6 cellular contexts compared by ENCODE assay signal in the genomic region with DNA sequence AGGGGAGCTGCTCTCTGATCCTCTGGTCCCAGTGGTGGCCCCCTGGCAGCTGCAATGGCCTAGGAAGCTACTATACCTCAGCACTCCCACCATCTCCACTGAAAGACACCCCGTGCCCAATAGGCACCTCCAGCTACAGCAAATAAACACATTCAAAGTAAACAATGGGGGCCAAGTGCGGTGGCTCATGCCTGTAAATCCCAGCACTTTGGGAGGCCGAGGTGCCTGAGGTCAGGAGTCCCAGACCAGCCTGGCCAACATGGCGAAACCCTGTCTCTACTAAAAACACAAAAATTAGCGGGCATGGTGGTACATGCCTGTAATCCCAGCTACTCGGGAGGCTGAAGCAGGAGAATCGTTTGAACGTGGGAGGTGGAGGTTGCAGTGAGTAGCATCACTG. TPM values are rescaled to one million over a fixed set of nuclear protein-coding genes. Genes with fewer than 3 reads are reported as not detected.
DNase-seq lines count a peak whose midpoint lies in the region; ATAC-seq, FAIRE-seq and TF ChIP-seq lines count a peak whose summit lies in the region.
"Not testable (repeated sequence)": the region's sequence is repeated elsewhere in the genome, so short reads cannot be mapped to it uniquely, and the experiment has no call there.

No MANE protein-coding gene starts in this region.

- not testable (repeated sequence) for FAIRE-seq in K562 (lab: Jason Lieb, UNC); HepG2 (lab: Jason Lieb, UNC)

- not testable (repeated sequence) for TF ChIP-seq CTCF in PC-9 (conservative IDR thresholded peaks at IDR 0.05); K562 (IDR thresholded peaks at IDR 0.05 in 2 of 3, conservative IDR thresholded peaks at IDR 0.05 in 1 of 3; ENCODE audit: insufficient read depth in 2 of 3, low read depth in 1 of 3, low read length in 3 of 3); HepG2 (CRISPR knock-in tag; IDR thresholded peaks at IDR 0.05); neutrophil (IDR thresholded peaks at IDR 0.05)

- not testable (repeated sequence) for TF ChIP-seq POLR2A in K562 (conservative IDR thresholded peaks at IDR 0.05); HepG2 (IDR thresholded peaks at IDR 0.05; ENCODE audit: insufficient read depth in 1 of 2, low read depth in 2 of 2, low read length in 2 of 2)

- H3K4me1 ChIP-seq in BLaER1 treated with 17β-estradiol and CSF1 and Interleukin-3, amounts not matched to agents 10 nM and 100 nM: peaks cover 27 to 75% (median 48%) of the 10 kb centered on the region in 10 experiments
- peaks cover 43% of the 10 kb centered on the region for H3K4me1 ChIP-seq in PC-9 (replicated peaks; ENCODE audit: insufficient read depth)
- H3K4me1 ChIP-seq in K562 (replicated peaks in 1 of 2; ENCODE audit: control insufficient read depth in 2 of 2, insufficient read depth in 2 of 2, low read length in 2 of 2): peaks cover 27 to 41% of the 10 kb centered on the region in 2 experiments
- H3K4me1 ChIP-seq in HepG2 (ENCODE audit: insufficient read depth, low read length): peaks cover 72% of the 10 kb centered on the region
- H3K4me1 ChIP-seq in neutrophil (ENCODE audit: control insufficient read depth in 1 of 2, insufficient read depth in 1 of 2, low read depth in 1 of 2, low read length in 1 of 2): peaks cover 63 to 67% of the 10 kb centered on the region in 2 experiments
- H3K4me1 ChIP-seq in skeletal muscle satellite cell (ENCODE audit: control insufficient read depth, insufficient read depth, low read length): peaks cover 68% of the 10 kb centered on the region

- not testable (repeated sequence) for BruUV-seq in PC-9 (replicated peaks; lab: Mats Ljungman, UMichigan); K562 (replicated peaks; lab: Mats Ljungman, UMichigan); HepG2 (replicated peaks; lab: Mats Ljungman, UMichigan)

- peak overlapping the region in 2 of 10 experiments; percentile 78 to 82; a peak in 2 of 20 replicates for H3K4me3 ChIP-seq in BLaER1 treated with 17β-estradiol and CSF1 and Interleukin-3, amounts not matched to agents 10 nM and 100 nM
- not testable (repeated sequence) for H3K4me3 ChIP-seq in PC-9; K562; HepG2 (replicated peaks in 1 of 3; ENCODE audit: insufficient read depth in 1 of 3, low read depth in 2 of 3, low read length in 3 of 3); skeletal muscle satellite cell (ENCODE audit: low read length)
- peak overlapping the region; percentile 96 to 100 for H3K4me3 ChIP-seq in neutrophil (ENCODE audit: low read depth in 1 of 2, low read length in 1 of 2)

- H3K79me2 ChIP-seq in PC-9 (ENCODE audit: low read depth) (peaks cover 80% of the 10 kb centered on the region), K562 (ENCODE audit: control insufficient read depth, insufficient read depth, low read length) (peaks cover 59% of the 10 kb centered on the region), HepG2 (ENCODE audit: insufficient read depth, low read length) (peaks cover 83% of the 10 kb centered on the region)

- WGBS in K562 (ENCODE audit: insufficient coverage, low coverage, missing lambda C conversion rate): 75% methylated on average over 8 of the region's 8 CpGs
- WGBS in HepG2 (ENCODE audit: low lambda C conversion rate): 31% methylated on average over 8 of the region's 8 CpGs

- in situ Hi-C loops in K562 (cut with MboI): not testable (repeated sequence)
- in situ Hi-C loops in HepG2 (cut with HindIII; ENCODE audit: extremely low pct_ligation_motif_present, low pct_unique_long_range_greater_than_20kb): loop anchor here (25.0 kb wide), 1 partner anchor 463 kb away; no protein-coding TSS in a partner anchor

- H3F3A ChIP-seq in PC-9 (ENCODE audit: insufficient read depth, low read depth): peaks cover 29% of the 10 kb centered on the region

- peak overlapping the region in 8 of 11 experiments; percentile 89 to 98 (median 94); a peak in 15 of 22 replicates for H3K4me2 ChIP-seq in BLaER1 treated with 17β-estradiol and CSF1 and Interleukin-3, amounts not matched to agents 10 nM and 100 nM
- 0 out of 2 replicates have a peak overlapping the region, but pooled peaks have one; percentile 94 for H3K4me2 ChIP-seq in PC-9
- peak overlapping the region; percentile 1; the same call in 1 of the 2 replicates for H3K4me2 ChIP-seq in K562 (ENCODE audit: insufficient read depth, low read length)
- peak overlapping the region; percentile 99 for H3K4me2 ChIP-seq in HepG2 (ENCODE audit: low read depth, low read length)
- not testable (repeated sequence) for H3K4me2 ChIP-seq in skeletal muscle satellite cell (ENCODE audit: low read length)

- H4K20me1 ChIP-seq in BLaER1 treated with 17β-estradiol and CSF1 and Interleukin-3, amounts not matched to agents 10 nM and 100 nM: peaks cover 0 to 52% (median 3%) of the 10 kb centered on the region in 11 experiments; a peak in 8 of 22 replicates
- H4K20me1 ChIP-seq in PC-9 (ENCODE audit: insufficient read depth); K562 (replicated peaks; ENCODE audit: control insufficient read depth, insufficient read depth, low read length): not testable (repeated sequence)
- peaks cover 18% of the 10 kb centered on the region for H4K20me1 ChIP-seq in HepG2 (ENCODE audit: insufficient read depth, low read length)

- peaks cover 0 to 24% (median 0%) of the 10 kb centered on the region in 11 experiments; a peak in 4 of 22 replicates for H3K9me3 ChIP-seq in BLaER1 treated with 17β-estradiol and CSF1 and Interleukin-3, amounts not matched to agents 10 nM and 100 nM (replicated peaks in 1 of 11)
- H3K9me3 ChIP-seq in PC-9 (ENCODE audit: insufficient read depth, low read depth); K562 (replicated peaks; ENCODE audit: control insufficient read depth, insufficient read depth, low read depth, low read length); HepG2 (ENCODE audit: low read length); neutrophil; skeletal muscle satellite cell (replicated peaks; ENCODE audit: low read length): not testable (repeated sequence)

- CTCF ChIA-PET in PC-9 (lab: Charles Lee); K562 (lab: Yijun Ruan, JAX; ENCODE audit: low intra/inter-chr PET ratio); HepG2 (lab: Yijun Ruan, JAX; ENCODE audit: low intra/inter-chr PET ratio, low total read pairs): not testable (repeated sequence)

- H3K27me3 ChIP-seq in BLaER1 treated with 17β-estradiol and CSF1 and Interleukin-3, amounts not matched to agents 10 nM and 100 nM; PC-9 (ENCODE audit: insufficient read depth, low read depth); K562 (ENCODE audit: control insufficient read depth in 2 of 2, insufficient read depth in 2 of 2, low read length in 2 of 2); HepG2 (ENCODE audit: control insufficient read depth in 1 of 2, insufficient read depth in 2 of 2, low read length in 2 of 2); neutrophil; skeletal muscle satellite cell (ENCODE audit: control insufficient read depth, insufficient read depth, low read length): not testable (repeated sequence)

- ATAC-seq in K562, HepG2: not testable (repeated sequence)

- peak overlapping the region in 9 of 11 experiments; percentile 19 to 95 (median 93); a peak in 16 of 22 replicates for H3K27ac ChIP-seq in BLaER1 treated with 17β-estradiol and CSF1 and Interleukin-3, amounts not matched to agents 10 nM and 100 nM
- peak overlapping the region; percentile 99 for H3K27ac ChIP-seq in PC-9
- H3K27ac ChIP-seq in K562 (ENCODE audit: extremely low read depth, low read depth, low read length); HepG2 (ENCODE audit: extremely low read length, insufficient read depth, low read length): not testable (repeated sequence)
- peak overlapping the region; percentile 98 for H3K27ac ChIP-seq in neutrophil

- peak overlapping the region in 1 of 11 experiments; percentile 15; a peak in 2 of 22 replicates for H3K9ac ChIP-seq in BLaER1 treated with 17β-estradiol and CSF1 and Interleukin-3, amounts not matched to agents 10 nM and 100 nM
- H3K9ac ChIP-seq in K562 (ENCODE audit: insufficient read depth in 1 of 2, low read depth in 2 of 2, low read length in 2 of 2); HepG2 (ENCODE audit: insufficient read depth, low read depth, low read length): not testable (repeated sequence)
- peak overlapping the region; percentile 78 for H3K9ac ChIP-seq in skeletal muscle satellite cell (ENCODE audit: low read depth, low read length)

- TF ChIP-seq EP300 in K562 (IDR thresholded peaks at IDR 0.05; ENCODE audit: low read length); HepG2 (IDR thresholded peaks at IDR 0.05; ENCODE audit: low read depth in 2 of 2, low read length in 2 of 2); HepG2 (CRISPR knock-in tag; IDR thresholded peaks at IDR 0.05; ENCODE audit: borderline replicate concordance): not testable (repeated sequence)

- H3K9me2 ChIP-seq in PC-9 (ENCODE audit: insufficient read depth): not testable (repeated sequence)

- H3K36me3 ChIP-seq in BLaER1 treated with 17β-estradiol and CSF1 and Interleukin-3, amounts not matched to agents 10 nM and 100 nM: peaks cover 0 to 42% (median 15%) of the 10 kb centered on the region in 11 experiments; a peak in 12 of 22 replicates
- peaks cover 13% of the 10 kb centered on the region for H3K36me3 ChIP-seq in PC-9 (ENCODE audit: low read depth)
- H3K36me3 ChIP-seq in K562 (ENCODE audit: control insufficient read depth, insufficient read depth, low read length); HepG2 (replicated peaks in 1 of 2; ENCODE audit: control insufficient read depth in 1 of 2, insufficient read depth in 2 of 2, low read length in 2 of 2): not testable (repeated sequence)
- H3K36me3 ChIP-seq in neutrophil: peaks cover 25% of the 10 kb centered on the region
- H3K36me3 ChIP-seq in skeletal muscle satellite cell (ENCODE audit: insufficient read depth, low read length): peaks cover 20% of the 10 kb centered on the region

- not testable (repeated sequence) for TF ChIP-seq RAD21 in K562 (CRISPR knock-in tag; conservative IDR thresholded peaks at IDR 0.05 in 1 of 2, IDR thresholded peaks at IDR 0.05 in 1 of 2); HepG2 (CRISPR knock-in tag; IDR thresholded peaks at IDR 0.05)

- DNase-seq in PC-9; K562 (ENCODE audit: extremely low read depth in 1 of 4, low spot score in 3 of 4): not testable (repeated sequence)
- DNase-seq in HepG2 (ENCODE audit: low spot score): peak; percentile 56

- POLR2A ChIA-PET in PC-9 (lab: Charles Lee; ENCODE audit: unreplicated experiment) (interaction anchor here (0.6 to 0.7 kb wide), 2 partner anchors 17 to 182 kb away, joined by 4 read pairs; no protein-coding TSS in a partner anchor), K562 (lab: Yijun Ruan, JAX) (interaction anchor here (0.6 to 1.2 kb wide), 3 partner anchors 15 to 423 kb away, joined by 3 read pairs; no protein-coding TSS in a partner anchor), HepG2 (lab: Yijun Ruan, JAX) (interaction anchor here (1.7 to 3.7 kb wide), 4 partner anchors 11 to 187 kb away, joined by 6 to 18 read pairs (median 10); no protein-coding TSS in a partner anchor)

- intact Hi-C loops in PC-9 (cut with micrococcal nuclease; ENCODE audit: unreplicated experiment): loop anchor here (5.0 kb wide), 4 partner anchors 77 to 652 kb away; no protein-coding TSS in a partner anchor
- intact Hi-C loops in K562 (cut with micrococcal nuclease): loop anchor here (5.0 kb wide), 1 partner anchor 33 kb away; no protein-coding TSS in a partner anchor
- intact Hi-C loops in HepG2 (cut with micrococcal nuclease; ENCODE audit: unreplicated experiment): loop anchor here (5.0 kb wide), 1 partner anchor 228 kb away; no protein-coding TSS in a partner anchor

- not testable (repeated sequence) for H3K9me1 ChIP-seq in K562 (ENCODE audit: control insufficient read depth, insufficient read depth, low read length)

- H2AFZ ChIP-seq in PC-9; K562 (ENCODE audit: low read depth, low read length); HepG2 (ENCODE audit: low read length): not testable (repeated sequence)

RNA-seq across cellular contexts. Expression of a gene that starts 3.7 kb away (rescaled TPM):
- 52.8 and 66.9 TPM in 2 replicates for total RNA-seq in PC-9 (2021)
- 30.3 and 41.3 TPM in 2 replicates for total RNA-seq in K562 (2011; cell fraction: chromatin; rRNA removed; ENCODE audit: low replicate concordance)
- 26.2 and 31.9 TPM in 2 replicates for total RNA-seq in K562 (2011; cell fraction: nucleolus; rRNA removed)
- total RNA-seq in K562 (2011; cell fraction: nucleoplasm; rRNA removed): 25.7 and 32.7 TPM in 2 replicates
- 7.5 and 7.6 TPM in 2 replicates for total RNA-seq in K562 (2014; rRNA removed)
- total RNA-seq in K562 (2014; rRNA removed; fragmentation: Illumina TruSeq; extraction: Trizol): 16.9 and 20.2 TPM in 2 replicates
- 21.3 and 22.2 TPM in 2 replicates for total RNA-seq in K562 (2015; rRNA removed; fragmentation: Illumina TruSeq; extraction: Trizol)
- total RNA-seq in K562 (2021): 21.3 and 22.2 TPM in 2 replicates
- polyA plus RNA-seq in K562 (2011; rRNA removed): 25.7 TPM in 2 replicates
- polyA plus RNA-seq in K562 (2011; cell fraction: cytosol; rRNA removed): 13.6 and 16.0 TPM in 2 replicates
- 8.9 and 12.8 TPM in 2 replicates for polyA plus RNA-seq in K562 (2011; cell fraction: nucleus; rRNA removed)
- polyA plus RNA-seq in K562 (2012): 15.6 and 22.8 TPM in 2 replicates
- 19.0 and 22.5 TPM in 2 replicates for polyA plus RNA-seq in K562 (2014; fragmentation: Illumina TruSeq; extraction: Trizol)
- 10 to 100 TPM; 11.4 to 13.6 TPM for polyA plus RNA-seq in K562 (2014; fragmentation: Nextera tagmentation; extraction: Ambion mirVana)
- 14.4 and 15.3 TPM in 2 replicates for polyA plus RNA-seq in K562 (2014; rRNA removed)
- 21.1 and 24.1 TPM in 2 replicates for polyA minus RNA-seq in K562 (2011; rRNA and poly(A)+ RNA removed)
- polyA minus RNA-seq in K562 (2011; cell fraction: cytosol; rRNA and poly(A)+ RNA removed): 10.1 and 10.3 TPM in 2 replicates
- polyA minus RNA-seq in K562 (2011; cell fraction: nucleus; rRNA and poly(A)+ RNA removed): 8.9 and 21.4 TPM in 2 replicates
- total RNA-seq in HepG2 (2016; rRNA removed; fragmentation: Illumina TruSeq; extraction: Trizol): 66.6 and 118 TPM in 2 replicates
- 21.2 and 21.9 TPM in 2 replicates for total RNA-seq in HepG2 (2016; cell fraction: cytosol; rRNA removed; fragmentation: Illumina TruSeq; extraction: Trizol; ENCODE audit: low read depth)
- 68.3 and 113 TPM in 2 replicates for total RNA-seq in HepG2 (2016; cell fraction: insoluble cytoplasmic fraction; rRNA removed; fragmentation: Illumina TruSeq; extraction: Trizol)
- total RNA-seq in HepG2 (2016; cell fraction: membrane; rRNA removed; fragmentation: Illumina TruSeq; extraction: Trizol): 62.9 and 66.9 TPM in 2 replicates
- 58.7 and 62.6 TPM in 2 replicates for total RNA-seq in HepG2 (2016; cell fraction: nucleus; rRNA removed; fragmentation: Illumina TruSeq; extraction: Trizol)
- 62.5 and 71.3 TPM in 2 replicates for polyA plus RNA-seq in HepG2 (2011; rRNA removed)
- polyA plus RNA-seq in HepG2 (2011; cell fraction: cytosol; rRNA removed): 47.6 and 65.5 TPM in 2 replicates
- polyA plus RNA-seq in HepG2 (2011; cell fraction: nucleus; rRNA removed): 21.8 and 24.9 TPM in 2 replicates
- 65.8 and 79.3 TPM in 2 replicates for polyA plus RNA-seq in HepG2 (2012)
- 40.3 and 43.5 TPM in 2 replicates for polyA plus RNA-seq in HepG2 (2016; cell fraction: cytosol; fragmentation: Illumina TruSeq; extraction: Trizol; ENCODE audit: low read depth)
- 204 and 209 TPM in 2 replicates for polyA plus RNA-seq in HepG2 (2016; cell fraction: insoluble cytoplasmic fraction; fragmentation: Illumina TruSeq; extraction: Trizol; ENCODE audit: low read depth)
- polyA plus RNA-seq in HepG2 (2016; cell fraction: membrane; fragmentation: Illumina TruSeq; extraction: Trizol; ENCODE audit: low read depth): 63.7 and 78.2 TPM in 2 replicates
- polyA plus RNA-seq in HepG2 (2016; cell fraction: nucleus; fragmentation: Illumina TruSeq; extraction: Trizol; ENCODE audit: insufficient read depth, low read depth): 75.7 and 79.0 TPM in 2 replicates
- 6.0 and 117 TPM in 2 replicates for polyA minus RNA-seq in HepG2 (2011; rRNA and poly(A)+ RNA removed; ENCODE audit: low replicate concordance)
- polyA minus RNA-seq in HepG2 (2011; cell fraction: cytosol; rRNA and poly(A)+ RNA removed): 57.0 and 63.8 TPM in 2 replicates
- 65.0 and 68.2 TPM in 2 replicates for polyA minus RNA-seq in HepG2 (2011; cell fraction: nucleus; rRNA and poly(A)+ RNA removed)
- total RNA-seq in skeletal muscle satellite cell (2012; rRNA removed): 7.6 and 20.8 TPM in 2 replicates
